In the genomic region with DNA sequence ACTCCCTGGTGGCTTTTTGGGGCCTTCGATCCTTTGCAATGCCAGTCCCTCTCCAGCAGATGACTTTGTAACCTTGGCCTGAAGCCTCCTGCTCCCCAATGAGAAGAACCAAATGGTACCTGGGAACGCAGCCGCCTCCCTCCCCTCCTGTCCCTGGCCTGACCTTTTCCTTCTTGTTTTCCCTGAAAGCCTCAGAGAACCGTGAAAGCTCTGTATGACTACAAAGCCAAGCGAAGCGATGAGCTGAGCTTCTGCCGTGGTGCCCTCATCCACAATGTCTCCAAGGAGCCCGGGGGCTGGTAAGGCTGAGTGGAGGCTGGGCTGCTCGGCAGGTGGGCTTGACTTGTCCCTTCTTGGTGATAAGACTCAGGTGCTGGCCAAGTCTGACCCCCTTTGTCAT, we compare ENCODE assay signal across 21 cellular contexts.
"Had no signal": no experiment of that assay in that cellular context is flagged by ENCODE, and none has a peak within 500 bp of the region (broad histone marks: within the 10 kb centered on the region; RNA-seq: fewer than 3 reads in every experiment).

No MANE protein-coding gene starts in this region.

- ATAC-seq: foreskin keratinocyte; gastroesophageal sphincter; left cardiac atrium; left lung; naive thymus-derived CD4-positive, alpha-beta T cell; pancreas; sciatic nerve; stimulated activated effector memory CD8-positive, alpha-beta T cell treated with anti-CD3 and anti-CD28 coated beads, Interleukin-12 subunit alpha, Interleukin-12 subunit beta, amount 100 ng/mL, for 72 hours; stimulated activated naive CD8-positive, alpha-beta T cell treated with anti-CD3 and anti-CD28 coated beads, Interleukin-15, Interleukin-2, amounts not matched to agents 100 U/mL and 50 U/mL, for 24 hours had no signal

- DNase-seq: dorsolateral prefrontal cortex; effector CD4-positive, alpha-beta T cell; foreskin keratinocyte; heart left ventricle; left cardiac atrium; left lung; mesendoderm; midbrain; naive thymus-derived CD4-positive, alpha-beta T cell; pancreas; stimulated activated CD4-positive, alpha-beta T cell treated with anti-CD3 and anti-CD28 coated beads, Interleukin-2, amount 100 ng/mL, for 24 hours; stimulated activated CD4-positive, alpha-beta T cell treated with anti-CD3 and anti-CD28 coated beads, Interleukin-4, amount 100 ng/mL, for 24 hours; stimulated activated naive CD8-positive, alpha-beta T cell treated with anti-CD3 and anti-CD28 coated beads, Interleukin-15, Interleukin-2, amounts not matched to agents 100 U/mL and 50 U/mL, for 24 hours; substantia nigra; testis had no signal

- H3K4me3 Mint-ChIP-seq: naive thymus-derived CD4-positive, alpha-beta T cell; stimulated activated effector memory CD8-positive, alpha-beta T cell treated with anti-CD3 and anti-CD28 coated beads, Interleukin-12 subunit alpha, Interleukin-12 subunit beta, amount 100 ng/mL, for 72 hours; type B pancreatic cell had no signal

- H3K27me3 Mint-ChIP-seq: progenitor cell of endocrine pancreas, type B pancreatic cell had no signal

- H3K4me1 Mint-ChIP-seq: naive thymus-derived CD4-positive, alpha-beta T cell; stimulated activated effector memory CD8-positive, alpha-beta T cell treated with anti-CD3 and anti-CD28 coated beads, Interleukin-12 subunit alpha, Interleukin-12 subunit beta, amount 100 ng/mL, for 72 hours had no signal

- H3K36me3 Mint-ChIP-seq: naive thymus-derived CD4-positive, alpha-beta T cell; type B pancreatic cell had no signal

- H3K9me3 Mint-ChIP-seq: stimulated activated effector memory CD8-positive, alpha-beta T cell treated with anti-CD3 and anti-CD28 coated beads, Interleukin-12 subunit alpha, Interleukin-12 subunit beta, amount 100 ng/mL, for 72 hours; type B pancreatic cell had no signal

- FAIRE-seq: colon, pancreas had no signal

- H3K27ac Mint-ChIP-seq: naive thymus-derived CD4-positive, alpha-beta T cell; progenitor cell of endocrine pancreas; stimulated activated effector memory CD8-positive, alpha-beta T cell treated with anti-CD3 and anti-CD28 coated beads, Interleukin-12 subunit alpha, Interleukin-12 subunit beta, amount 100 ng/mL, for 72 hours; type B pancreatic cell had no signal
